In the genomic region with DNA sequence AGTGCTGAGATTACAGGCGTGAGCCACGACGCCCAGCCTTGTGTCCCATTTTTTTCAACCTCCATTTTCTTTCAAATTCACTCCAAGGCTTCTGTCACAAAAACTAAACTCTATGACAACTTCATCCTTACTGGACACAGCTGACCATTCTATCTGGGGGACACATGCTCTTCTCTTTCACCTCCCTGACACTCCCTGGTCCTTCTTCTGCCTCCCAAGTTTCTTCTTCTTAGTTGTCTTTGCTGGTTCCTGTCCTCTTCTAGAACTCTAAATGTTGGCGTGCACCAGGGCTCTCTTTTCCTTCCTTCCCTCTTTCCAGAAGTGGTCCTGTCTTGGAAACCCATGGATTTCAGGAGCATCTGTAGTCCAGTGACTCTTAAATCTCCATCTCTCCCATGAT, we compare ENCODE assay signal across 24 cellular contexts. TPM values are rescaled to one million over a fixed set of nuclear protein-coding genes. Genes with fewer than 3 reads are reported as not detected.
DNase-seq lines count a peak whose midpoint lies in the region; ATAC-seq, FAIRE-seq and TF ChIP-seq lines count a peak whose summit lies in the region.
"Had no signal": no experiment of that assay in that cellular context is flagged by ENCODE, and none has a peak within 500 bp of the region (broad histone marks: within the 10 kb centered on the region; RNA-seq: fewer than 3 reads in every experiment).

No MANE protein-coding gene starts in this region.

- H3K27ac Mint-ChIP-seq in CD4-positive, alpha-beta memory T cell, result peak overlapping the region in 3 of 7 donors; percentile 57 to 84 (median 82)
- H3K27ac Mint-ChIP-seq in naive thymus-derived CD4-positive, alpha-beta T cell, result peak overlapping the region in 6 of 9 donors; percentile 4 to 65 (median 45)
- H3K27ac Mint-ChIP-seq: GM23338 had no signal

- POLR2A ChIA-PET in A549 (lab: Yijun Ruan, JAX), result no interaction called here
- POLR2A ChIA-PET in CD4-positive, alpha-beta memory T cell (lab: Charles Lee; ENCODE audit: partially characterized antibody), result interaction anchor here (1.1 kb wide), 1 partner anchor 16 kb away, joined by 3 read pairs; no protein-coding TSS in a partner anchor
- POLR2A ChIA-PET in K562 (lab: Yijun Ruan, JAX), result interaction anchor here (0.7 to 1.1 kb wide), 2 partner anchors 9 to 506 kb away, joined by 3 read pairs; no protein-coding TSS in a partner anchor
- POLR2A ChIA-PET in naive thymus-derived CD4-positive, alpha-beta T cell (lab: Charles Lee), result interaction anchor here (2.8 kb wide), 1 partner anchor 8 kb away, joined by 10 read pairs; no protein-coding TSS in a partner anchor

- H3K36me3 Mint-ChIP-seq in CD4-positive, alpha-beta memory T cell, result peaks cover 0 to 4% of the 10 kb centered on the region in 2 donors
- H3K36me3 Mint-ChIP-seq in naive thymus-derived CD4-positive, alpha-beta T cell, result peaks cover 0 to 22% (median 13%) of the 10 kb centered on the region in 5 donors

- H3K27ac ChIP-seq in A549, result peak overlapping the region; percentile 79 to 82
- H3K27ac ChIP-seq in CD4-positive, alpha-beta memory T cell (ENCODE audit: low read depth, low read length), result no peak overlapping the region
- no peak overlapping the region for H3K27ac ChIP-seq in K562 (ENCODE audit: extremely low read depth, low read depth, low read length)
- no peak overlapping the region for H3K27ac ChIP-seq in naive thymus-derived CD4-positive, alpha-beta T cell (ENCODE audit: low read depth, low read length)
- H3K27ac ChIP-seq: BLaER1, SJCRH30 had no signal

- H3K9me1 ChIP-seq in K562 (ENCODE audit: control insufficient read depth, insufficient read depth, low read length), result no peaks in the 10 kb centered on the region

- H3K9me3 ChIP-seq in A549 (no peaks in the 10 kb centered on the region), K562 (replicated peaks; ENCODE audit: control insufficient read depth, insufficient read depth, low read depth, low read length) (no peaks in the 10 kb centered on the region; the same call in 1 of the 2 replicates)
- H3K9me3 ChIP-seq in CD4-positive, alpha-beta memory T cell (ENCODE audit: control insufficient read depth in 1 of 2, low read length in 2 of 2), result no peaks in the 10 kb centered on the region
- no peaks in the 10 kb centered on the region for H3K9me3 ChIP-seq in naive thymus-derived CD4-positive, alpha-beta T cell (ENCODE audit: control insufficient read depth in 2 of 3, low read length in 3 of 3)
- H3K9me3 ChIP-seq: HAP-1, SJCRH30 had no signal

- H3K36me3 ChIP-seq in CD4-positive, alpha-beta memory T cell (ENCODE audit: insufficient read depth, low read length), result no peaks in the 10 kb centered on the region
- H3K36me3 ChIP-seq in K562 (ENCODE audit: control insufficient read depth, insufficient read depth, low read length), result no peaks in the 10 kb centered on the region
- H3K36me3 ChIP-seq in naive thymus-derived CD4-positive, alpha-beta T cell (ENCODE audit: control insufficient read depth in 2 of 3, insufficient read depth in 3 of 3, low read length in 3 of 3), result no peaks in the 10 kb centered on the region
- H3K36me3 ChIP-seq: BLaER1, HAP-1, SJCRH30 had no signal

- no peak for TF ChIP-seq RAD21 in A549 (conservative IDR thresholded peaks at IDR 0.05 in 1 of 2, IDR thresholded peaks at IDR 0.05 in 1 of 2)
- TF ChIP-seq RAD21 in K562 (CRISPR knock-in tag; conservative IDR thresholded peaks at IDR 0.05 in 1 of 2, IDR thresholded peaks at IDR 0.05 in 1 of 2), result no peak

- ATAC-seq in A549 (no peak), K562 (no peak), HG02588 (IDR thresholded peaks at IDR 0.05; ENCODE audit: unreplicated experiment) (no peak)
- ATAC-seq in naive thymus-derived CD4-positive, alpha-beta T cell, result no peak
- ATAC-seq: GM23338 had no signal

- DNase-seq in A549 (ENCODE audit: low read depth in 1 of 2, low spot score in 1 of 2), result no peak
- DNase-seq in CD4-positive, alpha-beta memory T cell, result no peak
- no peak for DNase-seq in K562 (ENCODE audit: extremely low read depth in 1 of 4, low spot score in 3 of 4)
- no peak for DNase-seq in naive thymus-derived CD4-positive, alpha-beta T cell
- DNase-seq in HT-29 (ENCODE audit: low spot score), result no peak
- no peak for DNase-seq in retina
- DNase-seq: ACHN; CD8-positive, alpha-beta memory T cell; DMS53; GDM1; Kasumi-1; NCI-H1694; NCI-H2081; NCI-H2171; NCI-H524 treated with DMSO at 0.1 percent for 48 hours; NCI-H82; SJCRH30 had no signal

- in situ Hi-C loops in K562 (cut with MboI), result no loop called here

- BruUV-seq in K562 (replicated peaks; lab: Mats Ljungman, UMichigan), result no TSS peak

- TF ChIP-seq EP300 in A549 (IDR thresholded peaks at IDR 0.05) (no peak), K562 (IDR thresholded peaks at IDR 0.05; ENCODE audit: low read length) (no peak)

- peaks cover 46% of the 10 kb centered on the region for H3K4me1 ChIP-seq in A549
- H3K4me1 ChIP-seq in CD4-positive, alpha-beta memory T cell (ENCODE audit: insufficient read depth, low read length), result peaks cover 45% of the 10 kb centered on the region
- H3K4me1 ChIP-seq in K562 (replicated peaks in 1 of 2; ENCODE audit: control insufficient read depth in 2 of 2, insufficient read depth in 2 of 2, low read length in 2 of 2), result peaks cover 0 to 3% of the 10 kb centered on the region in 2 experiments; a peak in 2 of 5 replicates
- H3K4me1 ChIP-seq in naive thymus-derived CD4-positive, alpha-beta T cell (ENCODE audit: control insufficient read depth in 2 of 2, insufficient read depth in 2 of 2, low read length in 2 of 2), result peaks cover 17 to 34% of the 10 kb centered on the region in 2 donors
- H3K4me1 ChIP-seq: SJCRH30 had no signal

- H2AFZ ChIP-seq in K562 (ENCODE audit: low read depth, low read length), result no peak overlapping the region

- intact Hi-C loops in CD4-positive, alpha-beta memory T cell (cut with micrococcal nuclease), result no loop called here
- intact Hi-C loops in K562 (cut with micrococcal nuclease), result no loop called here
- intact Hi-C loops in naive thymus-derived CD4-positive, alpha-beta T cell (cut with micrococcal nuclease), result no loop called here

- TF ChIP-seq CTCF in A549 (IDR thresholded peaks at IDR 0.05), result no peak
- TF ChIP-seq CTCF in K562 (IDR thresholded peaks at IDR 0.05 in 2 of 3, conservative IDR thresholded peaks at IDR 0.05 in 1 of 3; ENCODE audit: insufficient read depth in 2 of 3, low read depth in 1 of 3, low read length in 3 of 3), result no peak

- H3K9me3 Mint-ChIP-seq in CD4-positive, alpha-beta memory T cell, result peaks cover 0 to 4% (median 3%) of the 10 kb centered on the region in 8 donors
- peaks cover 0 to 16% (median 0%) of the 10 kb centered on the region in 11 donors for H3K9me3 Mint-ChIP-seq in naive thymus-derived CD4-positive, alpha-beta T cell
- H3K9me3 Mint-ChIP-seq: CD8-positive, alpha-beta memory T cell had no signal

- H3K9ac ChIP-seq in K562 (ENCODE audit: insufficient read depth in 1 of 2, low read depth in 2 of 2, low read length in 2 of 2), result no peak overlapping the region
- H3K9ac ChIP-seq: BLaER1 had no signal

- CTCF ChIA-PET in A549 (lab: Yijun Ruan, JAX) (interaction anchor here (0.7 to 1.8 kb wide), 3 partner anchors 10 to 644 kb away, joined by 3 to 4 read pairs (median 4); no protein-coding TSS in a partner anchor), K562 (lab: Yijun Ruan, JAX; ENCODE audit: low intra/inter-chr PET ratio) (no interaction called here)
- CTCF ChIA-PET in CD4-positive, alpha-beta memory T cell (lab: Charles Lee; ENCODE audit: partially characterized antibody), result interaction anchor here (0.7 to 1.0 kb wide), 2 partner anchors 9 to 77 kb away, joined by 3 to 5 read pairs; no protein-coding TSS in a partner anchor
- CTCF ChIA-PET in naive thymus-derived CD4-positive, alpha-beta T cell (lab: Charles Lee), result interaction anchor here (1.0 kb wide), 1 partner anchor 24 kb away, joined by 3 read pairs; no protein-coding TSS in a partner anchor

- FAIRE-seq in A549 (lab: Jason Lieb, UNC), result no peak
- FAIRE-seq in K562 (lab: Jason Lieb, UNC), result no peak
- FAIRE-seq: D721Med, GM18507, RCC 7860 had no signal

- H4K20me1 ChIP-seq in K562 (replicated peaks; ENCODE audit: control insufficient read depth, insufficient read depth, low read length), result no peaks in the 10 kb centered on the region
- H4K20me1 ChIP-seq: BLaER1 had no signal

- H3K4me3 Mint-ChIP-seq in CD4-positive, alpha-beta memory T cell, result peak overlapping the region in 5 of 8 donors; percentile 22 to 66 (median 56)
- peak overlapping the region in 6 of 10 donors; percentile 0 to 62 (median 10) for H3K4me3 Mint-ChIP-seq in naive thymus-derived CD4-positive, alpha-beta T cell
- H3K4me3 Mint-ChIP-seq: GM23338 had no signal

- TF ChIP-seq POLR2A in A549 (IDR thresholded peaks at IDR 0.05; ENCODE audit: low read length) (no peak), K562 (conservative IDR thresholded peaks at IDR 0.05) (no peak)

- H3K4me1 Mint-ChIP-seq in CD4-positive, alpha-beta memory T cell, result peaks cover 33 to 50% (median 43%) of the 10 kb centered on the region in 4 donors
- H3K4me1 Mint-ChIP-seq in naive thymus-derived CD4-positive, alpha-beta T cell, result peaks cover 34 to 55% (median 49%) of the 10 kb centered on the region in 7 donors

- no peaks in the 10 kb centered on the region for H3K27me3 Mint-ChIP-seq in CD4-positive, alpha-beta memory T cell
- H3K27me3 Mint-ChIP-seq in naive thymus-derived CD4-positive, alpha-beta T cell, result no peaks in the 10 kb centered on the region

- no peaks in the 10 kb centered on the region for H3K79me2 ChIP-seq in K562 (ENCODE audit: control insufficient read depth, insufficient read depth, low read length)

- WGBS in A549 (ENCODE audit: missing lambda C conversion rate), result 97% methylated on average over 4 of the region's 4 CpGs
- WGBS in K562 (ENCODE audit: insufficient coverage, low coverage, missing lambda C conversion rate), result 57% methylated on average over 4 of the region's 4 CpGs

- no peaks in the 10 kb centered on the region for H3K27me3 ChIP-seq in CD4-positive, alpha-beta memory T cell (ENCODE audit: insufficient read depth, low read length)
- no peaks in the 10 kb centered on the region for H3K27me3 ChIP-seq in K562 (ENCODE audit: control insufficient read depth in 2 of 2, insufficient read depth in 2 of 2, low read length in 2 of 2)
- no peaks in the 10 kb centered on the region for H3K27me3 ChIP-seq in naive thymus-derived CD4-positive, alpha-beta T cell (ENCODE audit: control insufficient read depth in 2 of 2, insufficient read depth in 2 of 2, low read length in 2 of 2)
- H3K27me3 ChIP-seq: BLaER1, SJCRH30 had no signal

- H3K4me3 ChIP-seq in A549 (no peak overlapping the region), K562 (no peak overlapping the region)
- no peak overlapping the region for H3K4me3 ChIP-seq in CD4-positive, alpha-beta memory T cell (ENCODE audit: low read length in 2 of 2)
- no peak overlapping the region for H3K4me3 ChIP-seq in naive thymus-derived CD4-positive, alpha-beta T cell (ENCODE audit: low read length)
- H3K4me3 ChIP-seq: BLaER1, GM23338, HAP-1, SJCRH30 had no signal

- H3K4me2 ChIP-seq in A549 (no peak overlapping the region), K562 (ENCODE audit: insufficient read depth, low read length) (no peak overlapping the region)
- H3K4me2 ChIP-seq: BLaER1, GM23338 had no signal

RNA-seq across cellular contexts. Expression of a gene that starts 40.1 kb away (rescaled TPM):
- polyA plus RNA-seq in A549 (2011; rRNA removed), result 21.1 and 23.7 TPM in 2 replicates
- 6.9 and 8.5 TPM in 2 replicates for polyA plus RNA-seq in A549 (2012; cell fraction: cytosol; rRNA removed)
- polyA plus RNA-seq in A549 (2012; cell fraction: nucleus; rRNA removed), result 9.9 and 13.4 TPM in 2 replicates
- polyA plus RNA-seq in A549 (2017; fragmentation: RNase III; extraction: RNeasy Plus Mini Kit Qiagen cat#74134 plus additional on column Dnase treatment), result 12.5 to 14.0 TPM (median 12.9 TPM) in 3 replicates
- 17.9 and 18.8 TPM in 2 replicates for polyA minus RNA-seq in A549 (2011; rRNA and poly(A)+ RNA removed)
- total RNA-seq in CD4-positive, alpha-beta memory T cell, result 100 to 1,000 TPM in 1 of 2 experiments, 10 to 100 TPM in 1; 95.4 to 103 TPM
- 10 to 100 TPM; 53.6 to 96.5 TPM for polyA plus RNA-seq in CD4-positive, alpha-beta memory T cell
- total RNA-seq in K562 (2011; cell fraction: chromatin; rRNA removed; ENCODE audit: low replicate concordance), result 45.6 and 69.6 TPM in 2 replicates
- total RNA-seq in K562 (2011; cell fraction: nucleolus; rRNA removed), result 29.0 and 29.5 TPM in 2 replicates
- 35.7 and 37.3 TPM in 2 replicates for total RNA-seq in K562 (2011; cell fraction: nucleoplasm; rRNA removed)
- 21.0 and 23.3 TPM in 2 replicates for total RNA-seq in K562 (2014; rRNA removed)
- total RNA-seq in K562 (2014; rRNA removed; fragmentation: Illumina TruSeq; extraction: Trizol), result 20.6 and 23.5 TPM in 2 replicates
- total RNA-seq in K562 (2015; rRNA removed; fragmentation: Illumina TruSeq; extraction: Trizol), result 24.3 and 25.3 TPM in 2 replicates
- total RNA-seq in K562 (2021), result 26.1 and 31.7 TPM in 2 replicates
- 33.2 and 34.8 TPM in 2 replicates for polyA plus RNA-seq in K562 (2011; rRNA removed)
- 17.2 and 25.7 TPM in 2 replicates for polyA plus RNA-seq in K562 (2011; cell fraction: cytosol; rRNA removed)
- 37.4 and 44.9 TPM in 2 replicates for polyA plus RNA-seq in K562 (2011; cell fraction: nucleus; rRNA removed)
- polyA plus RNA-seq in K562 (2012), result 18.3 and 28.4 TPM in 2 replicates
- 24.2 and 30.3 TPM in 2 replicates for polyA plus RNA-seq in K562 (2014; fragmentation: Illumina TruSeq; extraction: Trizol)
- 1 to 10 TPM; 5.2 to 7.6 TPM for polyA plus RNA-seq in K562 (2014; fragmentation: Nextera tagmentation; extraction: Ambion mirVana)
- 23.0 and 24.6 TPM in 2 replicates for polyA plus RNA-seq in K562 (2014; rRNA removed)
- polyA minus RNA-seq in K562 (2011; rRNA and poly(A)+ RNA removed), result 41.5 and 47.0 TPM in 2 replicates
- 22.2 and 22.3 TPM in 2 replicates for polyA minus RNA-seq in K562 (2011; cell fraction: cytosol; rRNA and poly(A)+ RNA removed)
- polyA minus RNA-seq in K562 (2011; cell fraction: nucleus; rRNA and poly(A)+ RNA removed), result 20.3 and 39.2 TPM in 2 replicates
- total RNA-seq in naive thymus-derived CD4-positive, alpha-beta T cell, result 100 to 1,000 TPM in 1 of 5 experiments, 10 to 100 TPM in 4; 58.8 to 133 (median 73.6) TPM
- 10 to 100 TPM; 63.7 to 73.1 TPM for polyA plus RNA-seq in naive thymus-derived CD4-positive, alpha-beta T cell
- total RNA-seq in HT-29 (2014; rRNA removed; shearing (Covaris generic)), result 35.5 and 41.8 TPM in 2 replicates

Comparison
In these comparisons a context has a peak if more than half of its experiments do, and no peak if none do; other contexts are left out.
1. H3K27ac ChIP-seq: peak in A549 (2 of 2); none in CD4-positive, alpha-beta memory T cell (single experiment), K562 (single experiment) and naive thymus-derived CD4-positive, alpha-beta T cell (single experiment).